ENCODE assay signal across 1 cellular context in the genomic region with DNA sequence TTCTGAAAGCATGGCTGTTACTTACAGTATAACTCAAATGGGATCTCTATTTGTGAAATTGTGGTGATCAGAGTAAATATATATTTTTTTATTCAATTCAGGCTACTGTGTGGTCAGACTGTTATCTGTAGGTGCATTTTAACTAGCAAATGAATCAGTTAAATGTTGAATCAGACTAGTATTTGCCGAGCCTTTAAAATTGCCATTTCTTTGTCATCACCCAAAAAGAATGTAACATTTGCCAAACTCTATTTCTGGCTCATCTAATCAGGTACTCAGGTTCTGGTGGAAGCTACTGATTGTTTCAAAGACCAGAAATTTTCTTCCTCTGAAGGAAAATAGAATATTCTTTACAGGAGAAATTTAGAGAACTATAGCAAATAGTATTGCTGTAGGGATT.
TF ChIP-seq lines count a peak whose summit lies in the region.

No MANE protein-coding gene starts in this region.

TF ChIP-seq in HepG2, 621 proteins besides CTCF, POLR2A, EP300 and RAD21 (continued from another document):
- TF ChIP-seq ATF7-NPFF (CRISPR knock-in tag; IDR thresholded peaks at IDR 0.05; ENCODE audit: low read depth) (no peak), SALL2 (CRISPR knock-in tag; IDR thresholded peaks at IDR 0.05) (no peak), ZNF670 (CRISPR knock-in tag; IDR thresholded peaks at IDR 0.05; ENCODE audit: borderline replicate concordance) (no peak), CBX1 (IDR thresholded peaks at IDR 0.05; ENCODE audit: low read depth) (no peak), YY1 (IDR thresholded peaks at IDR 0.05; ENCODE audit: insufficient read depth, insufficient replicate concordance, low read depth, low read length) (no peak), ZSCAN22 (CRISPR knock-in tag; IDR thresholded peaks at IDR 0.05) (no peak), KDM5A (IDR thresholded peaks at IDR 0.05; ENCODE audit: borderline replicate concordance, low read length) (no peak)
- TF ChIP-seq, protein P1, sequence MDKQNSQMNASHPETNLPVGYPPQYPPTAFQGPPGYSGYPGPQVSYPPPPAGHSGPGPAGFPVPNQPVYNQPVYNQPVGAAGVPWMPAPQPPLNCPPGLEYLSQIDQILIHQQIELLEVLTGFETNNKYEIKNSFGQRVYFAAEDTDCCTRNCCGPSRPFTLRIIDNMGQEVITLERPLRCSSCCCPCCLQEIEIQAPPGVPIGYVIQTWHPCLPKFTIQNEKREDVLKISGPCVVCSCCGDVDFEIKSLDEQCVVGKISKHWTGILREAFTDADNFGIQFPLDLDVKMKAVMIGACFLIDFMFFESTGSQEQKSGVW (CRISPR knock-in tag; IDR thresholded peaks at IDR 0.05; ENCODE audit: borderline replicate concordance) = no peak
